In the genomic region with DNA sequence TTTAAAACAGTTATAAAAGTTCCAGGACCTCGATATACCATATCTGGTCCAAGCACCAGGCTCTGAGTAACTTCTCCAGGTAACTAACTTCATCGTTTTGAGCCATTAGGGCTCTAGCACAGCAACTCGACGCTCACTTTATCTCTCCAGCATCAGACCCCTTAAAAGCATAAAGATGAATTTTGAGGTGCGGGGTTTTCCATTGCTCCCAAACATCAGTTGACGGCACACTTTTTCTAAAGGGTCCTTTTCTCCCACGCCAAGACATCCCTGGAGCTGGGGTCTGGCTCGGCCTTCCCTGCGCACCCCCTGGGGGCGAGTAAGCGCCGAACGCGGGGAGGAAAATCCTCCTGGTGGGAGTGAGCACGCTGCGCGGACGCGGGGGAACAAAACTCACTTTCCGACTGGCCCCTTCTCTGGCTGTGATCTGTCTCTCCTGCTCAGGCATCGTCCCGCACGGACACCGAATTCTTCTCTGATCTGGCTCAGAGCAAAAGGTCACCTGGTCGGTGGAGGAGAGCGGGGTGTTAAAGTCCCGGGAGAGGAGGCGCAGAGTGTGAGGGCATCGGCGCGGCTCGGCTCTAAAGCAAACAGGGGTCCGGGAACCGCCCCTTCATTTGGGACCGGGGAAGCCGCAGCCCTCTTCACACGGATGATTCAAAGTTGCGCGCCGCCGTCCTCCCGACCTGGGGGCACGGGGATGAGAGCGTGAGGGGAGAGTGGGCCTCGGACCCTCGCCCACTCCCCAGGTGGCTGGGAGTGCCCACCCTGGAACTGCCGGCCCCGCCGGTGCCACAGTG, we compare ENCODE assay signal across 8 cellular contexts. TPM values are rescaled to one million over a fixed set of nuclear protein-coding genes. Genes with fewer than 3 reads are reported as not detected.
DNase-seq lines count a peak whose midpoint lies in the region; ATAC-seq and TF ChIP-seq lines count a peak whose summit lies in the region.

Gene ATP7B, minus strand, starts transcription at position 561 of the 800 bp plus-strand sequence. Its CDS starts 113 bp downstream, at position 448.

- H3K27me3 ChIP-seq in foreskin keratinocyte (no peaks in the 10 kb centered on the region), neuronal stem cell (ENCODE audit: control insufficient read depth in 3 of 3, insufficient read depth in 3 of 3, low read depth in 1 of 3, low read length in 3 of 3) (peaks cover 2 to 49% (median 7%) of the 10 kb centered on the region in 3 experiments), vagina (no peaks in the 10 kb centered on the region)

- peaks cover 0 to 14% of the 10 kb centered on the region in 2 donors for H3K36me3 ChIP-seq in neuronal stem cell (replicated peaks in 1 of 2; ENCODE audit: control insufficient read depth in 2 of 2, insufficient read depth in 2 of 2, low read length in 2 of 2)
- no peaks in the 10 kb centered on the region for H3K36me3 ChIP-seq in vagina

- ATAC-seq in foreskin keratinocyte (peak; percentile 24), GM21423 (IDR thresholded peaks at IDR 0.05; ENCODE audit: unreplicated experiment) (no peak)

- H3K4me2 ChIP-seq in neuronal stem cell (ENCODE audit: insufficient read depth, low read length, poor library complexity, severe bottlenecking) = peak within 1 kb of the TSS; percentile 96

- H4K91ac ChIP-seq in neuronal stem cell (ENCODE audit: low read depth, low read length, poor library complexity) = no peak within 1 kb of the TSS

- WGBS in neuronal stem cell (ENCODE audit: extremely low coverage in 2 of 2, insufficient read length in 2 of 2, insufficient replicate concordance in 1 of 2), 2 donors = no CpG with 5 or more reads among the region's 49 CpGs

- H3K18ac ChIP-seq in neuronal stem cell (ENCODE audit: low read length) = peak within 1 kb of the TSS; percentile 96

- H2BK5ac ChIP-seq in neuronal stem cell (ENCODE audit: low read length) = peak within 1 kb of the TSS; percentile 92

- peak within 1 kb of the TSS; percentile 67 for H2BK12ac ChIP-seq in neuronal stem cell (ENCODE audit: low read length)

- peak within 1 kb of the TSS; percentile 90 for H3K14ac ChIP-seq in neuronal stem cell (ENCODE audit: low read length)

- H3K9ac ChIP-seq in neuronal stem cell (ENCODE audit: low read depth, low read length, poor library complexity) = peak within 1 kb of the TSS; percentile 88

- DNase-seq in NCI-H82 (lab: John Stamatoyannopoulos, UW) (peak; percentile 74), NCI-H82 treated with DMSO at 0.1 percent for 48 hours (lab: John Stamatoyannopoulos, UW; ENCODE audit: unreplicated experiment) (no peak), LNCaP clone FGC (ENCODE audit: low read depth) (no peak), foreskin keratinocyte (no peak), neuronal stem cell (ENCODE audit: low spot score) (peak; percentile 45), vagina (ENCODE audit: extremely low spot score in 2 of 2) (no peak)
- peak; percentile 41 for DNase-seq in activated T-cell treated with anti-CD3 and anti-CD28 coated beads, Interleukin-2, amount 50 U/mL, for 1 hour

- H2BK15ac ChIP-seq in neuronal stem cell (ENCODE audit: low read length) = no peak within 1 kb of the TSS

- intact Hi-C loops in vagina (cut with DNase I) = no loop called here

- TF ChIP-seq CTCF in LNCaP clone FGC (IDR thresholded peaks at IDR 0.05; ENCODE audit: control insufficient read depth, extremely low read depth, insufficient read depth) (no peak), foreskin keratinocyte (conservative IDR thresholded peaks at IDR 0.05) (peak; percentile 17), vagina (IDR thresholded peaks at IDR 0.05) (no peak)

- H3K27ac ChIP-seq in foreskin keratinocyte (peak within 1 kb of the TSS; percentile 37), neuronal stem cell (replicated peaks; ENCODE audit: low read length) (peak within 1 kb of the TSS; percentile 44), vagina (peak within 1 kb of the TSS; percentile 78)

- H3K4me1 ChIP-seq in foreskin keratinocyte (peaks cover 9% of the 10 kb centered on the region), neuronal stem cell (ENCODE audit: control insufficient read depth in 2 of 2, insufficient read depth in 1 of 2, low read depth in 1 of 2, low read length in 2 of 2) (no peaks in the 10 kb centered on the region), vagina (peaks cover 19% of the 10 kb centered on the region)

- H3K23ac ChIP-seq in neuronal stem cell (ENCODE audit: low read depth, low read length, poor library complexity) = peak within 1 kb of the TSS; percentile 80

- no peaks in the 10 kb centered on the region for H3K9me3 ChIP-seq in neuronal stem cell (replicated peaks in 1 of 2; ENCODE audit: control insufficient read depth in 2 of 2, insufficient read depth in 1 of 2, low read depth in 1 of 2, low read length in 2 of 2)
- H3K9me3 ChIP-seq in vagina = no peaks in the 10 kb centered on the region

- H3K4me3 ChIP-seq in LNCaP clone FGC (ENCODE audit: low read depth, low read length) (peak within 1 kb of the TSS; percentile 65), neuronal stem cell (ENCODE audit: low read length in 2 of 2) (peak within 1 kb of the TSS; percentile 67 to 95), vagina (peak within 1 kb of the TSS; percentile 73 to 78)

- H2AK5ac ChIP-seq in neuronal stem cell (ENCODE audit: low read depth, low read length) = peak within 1 kb of the TSS; percentile 34

- no peaks in the 10 kb centered on the region for H3K79me1 ChIP-seq in neuronal stem cell (ENCODE audit: low read depth, low read length)

- TF ChIP-seq POLR2A in vagina (IDR thresholded peaks at IDR 0.05) = no peak

- H2AFZ ChIP-seq in neuronal stem cell (ENCODE audit: low read length) = peak within 1 kb of the TSS; percentile 100

- H3K4ac ChIP-seq in neuronal stem cell (ENCODE audit: low read length) = no peak within 1 kb of the TSS

- no peak within 1 kb of the TSS for H2BK120ac ChIP-seq in neuronal stem cell (ENCODE audit: low read depth, low read length)

- H4K8ac ChIP-seq in neuronal stem cell (ENCODE audit: low read depth, low read length) = no peak within 1 kb of the TSS

RNA-seq across cellular contexts. Expression of gene ATP7B, which starts in this region (rescaled TPM):
- total RNA-seq in foreskin keratinocyte (3.4 and 5.3 TPM in 2 replicates), vagina (2.5 TPM)
- polyA plus RNA-seq in foreskin keratinocyte = 1.0 and 1.4 TPM in 2 replicates
- polyA plus RNA-seq in neuronal stem cell (2013, experiment 1 of 2) = 4.0 TPM
- polyA plus RNA-seq in neuronal stem cell (2013, experiment 2 of 2) = 4.3 TPM

Comparison
In these comparisons a context has a peak if more than half of its experiments do, and no peak if none do; other contexts are left out.
1. DNase-seq: peak in NCI-H82 (single experiment), activated T-cell treated with anti-CD3 and anti-CD28 coated beads, Interleukin-2, amount 50 U/mL, for 1 hour (single experiment) and neuronal stem cell (single experiment); none in NCI-H82 treated with DMSO at 0.1 percent for 48 hours (single experiment), LNCaP clone FGC (single experiment), foreskin keratinocyte (0 of 2) and vagina (0 of 2).
2. Peak in every context shown above with its lines, with median percentiles within 50 percentile points of each other: H3K4me3 ChIP-seq and H3K27ac ChIP-seq.